ENCODE assay signal across 1 cellular context in the genomic region with DNA sequence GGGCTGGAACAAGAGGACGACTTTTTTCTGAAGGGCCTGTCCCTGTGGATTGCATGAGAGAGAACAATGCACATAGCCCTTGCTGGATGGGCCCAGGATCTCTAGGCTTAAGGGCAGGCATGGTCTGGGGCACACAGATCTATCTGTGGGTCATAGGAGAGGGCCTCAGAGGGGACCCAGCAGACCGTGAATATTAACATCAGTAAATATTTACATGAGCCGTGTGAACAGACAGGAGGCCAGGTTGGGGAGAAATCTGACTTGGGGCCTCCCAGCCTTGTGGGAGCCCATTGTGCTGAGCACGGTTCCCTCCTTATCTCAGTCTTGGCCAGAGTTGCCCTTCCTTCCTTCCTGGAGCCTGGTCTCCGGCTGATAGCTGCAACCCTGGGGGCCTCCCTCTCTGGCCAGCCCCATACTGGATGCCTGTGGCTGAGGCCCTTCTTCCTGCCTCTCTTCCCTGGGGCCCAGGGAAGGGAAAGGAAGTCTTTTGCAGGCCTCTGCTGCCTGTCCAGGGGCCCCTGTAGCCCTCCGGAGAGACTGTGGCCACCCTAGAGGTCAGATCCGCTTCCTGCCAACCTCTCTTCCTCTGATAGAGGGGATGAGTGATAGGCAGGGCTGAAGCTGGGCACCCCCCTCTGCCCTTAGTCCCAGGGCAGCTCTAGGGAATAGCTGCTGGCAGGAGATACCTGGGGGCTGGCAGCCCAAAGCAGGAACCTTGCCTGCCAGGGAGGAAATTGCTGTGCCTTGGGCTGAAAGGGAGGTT.
TF ChIP-seq lines count a peak whose summit lies in the region.

No MANE protein-coding gene starts in this region.

TF ChIP-seq in K562, 482 proteins besides CTCF, POLR2A, EP300 and RAD21 (continued from another document and continues in another):
- TF ChIP-seq, protein P1, sequence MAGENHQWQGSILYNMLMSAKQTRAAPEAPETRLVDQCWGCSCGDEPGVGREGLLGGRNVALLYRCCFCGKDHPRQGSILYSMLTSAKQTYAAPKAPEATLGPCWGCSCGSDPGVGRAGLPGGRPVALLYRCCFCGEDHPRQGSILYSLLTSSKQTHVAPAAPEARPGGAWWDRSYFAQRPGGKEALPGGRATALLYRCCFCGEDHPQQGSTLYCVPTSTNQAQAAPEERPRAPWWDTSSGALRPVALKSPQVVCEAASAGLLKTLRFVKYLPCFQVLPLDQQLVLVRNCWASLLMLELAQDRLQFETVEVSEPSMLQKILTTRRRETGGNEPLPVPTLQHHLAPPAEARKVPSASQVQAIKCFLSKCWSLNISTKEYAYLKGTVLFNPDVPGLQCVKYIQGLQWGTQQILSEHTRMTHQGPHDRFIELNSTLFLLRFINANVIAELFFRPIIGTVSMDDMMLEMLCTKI (IDR thresholded peaks at IDR 0.05; ENCODE audit: partially characterized antibody), result no peak
- TF ChIP-seq NR3C1 (CRISPR knock-in tag; IDR thresholded peaks at IDR 0.05) (no peak), RBM39 (optimal IDR thresholded peaks at IDR 0.05; ENCODE audit: low read depth, low read length) (no peak), RBM17 (IDR thresholded peaks at IDR 0.05; ENCODE audit: borderline replicate concordance, low read depth, low read length) (no peak), ZBTB17 (CRISPR knock-in tag; IDR thresholded peaks at IDR 0.05) (peak; percentile 15; the same call in 1 of the 2 replicates), BRD4 (IDR thresholded peaks at IDR 0.05) (no peak), XRCC5 (IDR thresholded peaks at IDR 0.05; ENCODE audit: low read depth, low read length) (no peak), RBM14 (IDR thresholded peaks at IDR 0.05; ENCODE audit: borderline replicate concordance, insufficient read depth, low read depth, low read length) (no peak), ZNF134 (CRISPR knock-in tag; conservative IDR thresholded peaks at IDR 0.05) (no peak), ARHGAP35 (IDR thresholded peaks at IDR 0.05; ENCODE audit: partially characterized antibody) (no peak), SREBF2 (CRISPR knock-in tag; IDR thresholded peaks at IDR 0.05) (no peak), NFRKB (IDR thresholded peaks at IDR 0.05; ENCODE audit: low read depth) (0 out of 2 replicates have a peak, but pooled peaks have one; percentile 56), PHF8 (IDR thresholded peaks at IDR 0.05; ENCODE audit: borderline replicate concordance, low read length) (peak; percentile 51; the same call in 1 of the 2 replicates), ZC3H4 (CRISPR knock-in tag; IDR thresholded peaks at IDR 0.05; ENCODE audit: borderline replicate concordance) (no peak), RBM34 (IDR thresholded peaks at IDR 0.05; ENCODE audit: borderline replicate concordance, insufficient read depth, low read length) (no peak), PHB (CRISPR knock-in tag; IDR thresholded peaks at IDR 0.05) (no peak), ZNF282 (CRISPR knock-in tag; IDR thresholded peaks at IDR 0.05) (no peak), SMARCE1 (IDR thresholded peaks at IDR 0.05) (no peak; the same call in 1 of the 2 replicates), L3MBTL2 (IDR thresholded peaks at IDR 0.05) (peak; percentile 28; the same call in 1 of the 2 replicates), KLF1 (tag; IDR thresholded peaks at IDR 0.05) (no peak), SMAD3 (CRISPR knock-in tag; conservative IDR thresholded peaks at IDR 0.05) (no peak), SOX6 (IDR thresholded peaks at IDR 0.05) (peak; percentile 93)
- TF ChIP-seq, protein P2, sequence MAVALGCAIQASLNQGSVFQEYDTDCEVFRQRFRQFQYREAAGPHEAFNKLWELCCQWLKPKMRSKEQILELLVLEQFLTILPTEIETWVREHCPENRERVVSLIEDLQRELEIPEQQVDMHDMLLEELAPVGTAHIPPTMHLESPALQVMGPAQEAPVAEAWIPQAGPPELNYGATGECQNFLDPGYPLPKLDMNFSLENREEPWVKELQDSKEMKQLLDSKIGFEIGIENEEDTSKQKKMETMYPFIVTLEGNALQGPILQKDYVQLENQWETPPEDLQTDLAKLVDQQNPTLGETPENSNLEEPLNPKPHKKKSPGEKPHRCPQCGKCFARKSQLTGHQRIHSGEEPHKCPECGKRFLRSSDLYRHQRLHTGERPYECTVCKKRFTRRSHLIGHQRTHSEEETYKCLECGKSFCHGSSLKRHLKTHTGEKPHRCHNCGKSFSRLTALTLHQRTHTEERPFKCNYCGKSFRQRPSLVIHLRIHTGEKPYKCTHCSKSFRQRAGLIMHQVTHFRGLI (CRISPR knock-in tag; IDR thresholded peaks at IDR 0.05), result no peak
- TF ChIP-seq, protein P3, sequence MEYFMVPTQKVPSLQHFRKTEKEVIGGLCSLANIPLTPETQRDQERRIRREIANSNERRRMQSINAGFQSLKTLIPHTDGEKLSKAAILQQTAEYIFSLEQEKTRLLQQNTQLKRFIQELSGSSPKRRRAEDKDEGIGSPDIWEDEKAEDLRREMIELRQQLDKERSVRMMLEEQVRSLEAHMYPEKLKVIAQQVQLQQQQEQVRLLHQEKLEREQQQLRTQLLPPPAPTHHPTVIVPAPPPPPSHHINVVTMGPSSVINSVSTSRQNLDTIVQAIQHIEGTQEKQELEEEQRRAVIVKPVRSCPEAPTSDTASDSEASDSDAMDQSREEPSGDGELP (CRISPR knock-in tag; IDR thresholded peaks at IDR 0.05; ENCODE audit: borderline replicate concordance), result peak; percentile 60; the same call in 1 of the 2 replicates
- TF ChIP-seq, protein P4, sequence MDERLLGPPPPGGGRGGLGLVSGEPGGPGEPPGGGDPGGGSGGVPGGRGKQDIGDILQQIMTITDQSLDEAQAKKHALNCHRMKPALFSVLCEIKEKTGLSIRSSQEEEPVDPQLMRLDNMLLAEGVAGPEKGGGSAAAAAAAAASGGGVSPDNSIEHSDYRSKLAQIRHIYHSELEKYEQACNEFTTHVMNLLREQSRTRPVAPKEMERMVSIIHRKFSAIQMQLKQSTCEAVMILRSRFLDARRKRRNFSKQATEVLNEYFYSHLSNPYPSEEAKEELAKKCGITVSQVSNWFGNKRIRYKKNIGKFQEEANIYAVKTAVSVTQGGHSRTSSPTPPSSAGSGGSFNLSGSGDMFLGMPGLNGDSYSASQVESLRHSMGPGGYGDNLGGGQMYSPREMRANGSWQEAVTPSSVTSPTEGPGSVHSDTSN (CRISPR knock-in tag; IDR thresholded peaks at IDR 0.05; ENCODE audit: low read depth), result no peak
- TF ChIP-seq, protein P4 (tag; conservative IDR thresholded peaks at IDR 0.05; ENCODE audit: low read depth), result no peak
- TF ChIP-seq, protein P5, sequence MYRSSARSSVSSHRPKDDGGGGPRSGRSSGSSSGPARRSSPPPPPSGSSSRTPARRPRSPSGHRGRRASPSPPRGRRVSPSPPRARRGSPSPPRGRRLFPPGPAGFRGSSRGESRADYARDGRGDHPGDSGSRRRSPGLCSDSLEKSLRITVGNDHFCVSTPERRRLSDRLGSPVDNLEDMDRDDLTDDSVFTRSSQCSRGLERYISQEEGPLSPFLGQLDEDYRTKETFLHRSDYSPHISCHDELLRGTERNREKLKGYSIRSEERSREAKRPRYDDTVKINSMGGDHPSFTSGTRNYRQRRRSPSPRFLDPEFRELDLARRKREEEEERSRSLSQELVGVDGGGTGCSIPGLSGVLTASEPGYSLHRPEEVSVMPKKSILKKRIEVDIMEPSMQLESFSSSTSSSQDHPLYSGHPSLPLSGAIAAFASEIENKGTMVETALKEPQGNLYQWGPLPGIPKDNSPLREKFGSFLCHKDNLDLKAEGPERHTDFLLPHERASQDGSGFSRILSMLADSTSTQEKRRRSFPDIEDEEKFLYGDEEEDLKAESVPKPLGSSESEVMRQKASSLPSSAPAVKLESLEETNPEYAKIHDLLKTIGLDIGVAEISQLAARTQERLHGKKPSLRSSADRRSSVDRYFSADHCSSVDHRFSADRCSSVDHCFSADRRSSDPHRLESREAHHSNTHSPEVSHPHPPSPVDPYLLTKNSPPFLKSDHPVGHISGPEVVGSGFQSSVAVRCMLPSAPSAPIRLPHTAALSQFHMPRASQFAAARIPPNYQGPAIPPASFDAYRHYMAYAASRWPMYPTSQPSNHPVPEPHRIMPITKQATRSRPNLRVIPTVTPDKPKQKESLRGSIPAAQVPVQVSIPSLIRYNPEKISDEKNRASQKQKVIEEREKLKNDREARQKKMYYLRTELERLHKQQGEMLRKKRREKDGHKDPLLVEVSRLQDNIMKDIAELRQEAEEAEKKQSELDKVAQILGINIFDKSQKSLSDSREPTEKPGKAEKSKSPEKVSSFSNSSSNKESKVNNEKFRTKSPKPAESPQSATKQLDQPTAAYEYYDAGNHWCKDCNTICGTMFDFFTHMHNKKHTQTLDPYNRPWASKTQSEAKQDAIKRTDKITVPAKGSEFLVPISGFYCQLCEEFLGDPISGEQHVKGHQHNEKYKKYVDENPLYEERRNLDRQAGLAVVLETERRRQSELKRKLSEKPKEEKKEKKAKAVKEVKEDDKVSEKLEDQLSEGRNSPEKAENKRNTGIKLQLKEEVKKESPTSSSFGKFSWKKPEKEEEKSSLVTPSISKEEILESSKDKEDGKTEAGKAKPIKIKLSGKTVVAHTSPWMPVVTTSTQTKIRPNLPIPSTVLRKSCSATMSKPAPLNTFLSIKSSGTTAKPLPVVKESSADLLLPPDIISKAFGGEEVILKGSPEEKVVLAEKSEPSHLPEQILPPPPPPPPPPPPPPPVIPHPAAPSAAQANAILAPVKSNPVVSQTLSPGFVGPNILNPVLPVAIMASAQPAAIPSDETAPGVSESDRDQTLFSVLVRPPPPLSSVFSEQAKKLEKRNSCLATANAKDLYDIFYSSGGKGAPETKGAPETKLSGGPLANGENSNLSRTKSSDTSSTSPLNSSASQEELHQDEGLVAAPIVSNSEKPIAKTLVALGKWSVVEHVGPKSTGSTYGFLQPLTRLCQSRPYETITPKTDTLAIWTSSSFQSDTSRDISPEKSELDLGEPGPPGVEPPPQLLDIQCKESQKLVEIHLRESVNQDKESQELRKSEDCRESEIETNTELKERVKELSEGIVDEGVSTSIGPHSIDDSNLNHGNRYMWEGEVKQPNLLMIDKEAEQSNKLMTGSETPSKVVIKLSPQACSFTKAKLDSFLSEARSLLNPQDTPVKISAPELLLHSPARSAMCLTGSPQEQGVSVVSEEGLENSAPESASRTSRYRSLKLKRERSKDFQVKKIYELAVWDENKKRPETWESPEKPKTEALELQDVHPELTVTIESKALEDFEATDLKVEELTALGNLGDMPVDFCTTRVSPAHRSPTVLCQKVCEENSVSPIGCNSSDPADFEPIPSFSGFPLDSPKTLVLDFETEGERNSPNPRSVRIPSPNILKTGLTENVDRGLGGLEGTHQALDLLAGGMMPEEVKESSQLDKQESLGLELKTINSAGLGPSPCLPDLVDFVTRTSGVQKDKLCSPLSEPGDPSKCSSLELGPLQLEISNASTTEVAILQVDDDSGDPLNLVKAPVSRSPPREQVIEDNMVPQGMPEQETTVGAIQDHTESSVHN (IDR thresholded peaks at IDR 0.05; ENCODE audit: borderline replicate concordance in 1 of 2, low read depth in 1 of 2), result no peak
- TF ChIP-seq, protein P6, sequence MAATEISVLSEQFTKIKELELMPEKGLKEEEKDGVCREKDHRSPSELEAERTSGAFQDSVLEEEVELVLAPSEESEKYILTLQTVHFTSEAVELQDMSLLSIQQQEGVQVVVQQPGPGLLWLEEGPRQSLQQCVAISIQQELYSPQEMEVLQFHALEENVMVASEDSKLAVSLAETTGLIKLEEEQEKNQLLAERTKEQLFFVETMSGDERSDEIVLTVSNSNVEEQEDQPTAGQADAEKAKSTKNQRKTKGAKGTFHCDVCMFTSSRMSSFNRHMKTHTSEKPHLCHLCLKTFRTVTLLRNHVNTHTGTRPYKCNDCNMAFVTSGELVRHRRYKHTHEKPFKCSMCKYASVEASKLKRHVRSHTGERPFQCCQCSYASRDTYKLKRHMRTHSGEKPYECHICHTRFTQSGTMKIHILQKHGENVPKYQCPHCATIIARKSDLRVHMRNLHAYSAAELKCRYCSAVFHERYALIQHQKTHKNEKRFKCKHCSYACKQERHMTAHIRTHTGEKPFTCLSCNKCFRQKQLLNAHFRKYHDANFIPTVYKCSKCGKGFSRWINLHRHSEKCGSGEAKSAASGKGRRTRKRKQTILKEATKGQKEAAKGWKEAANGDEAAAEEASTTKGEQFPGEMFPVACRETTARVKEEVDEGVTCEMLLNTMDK (IDR thresholded peaks at IDR 0.05; ENCODE audit: borderline replicate concordance, insufficient read depth, low read depth, low read length, poor library complexity, severe bottlenecking), result no peak
- TF ChIP-seq, protein P7, sequence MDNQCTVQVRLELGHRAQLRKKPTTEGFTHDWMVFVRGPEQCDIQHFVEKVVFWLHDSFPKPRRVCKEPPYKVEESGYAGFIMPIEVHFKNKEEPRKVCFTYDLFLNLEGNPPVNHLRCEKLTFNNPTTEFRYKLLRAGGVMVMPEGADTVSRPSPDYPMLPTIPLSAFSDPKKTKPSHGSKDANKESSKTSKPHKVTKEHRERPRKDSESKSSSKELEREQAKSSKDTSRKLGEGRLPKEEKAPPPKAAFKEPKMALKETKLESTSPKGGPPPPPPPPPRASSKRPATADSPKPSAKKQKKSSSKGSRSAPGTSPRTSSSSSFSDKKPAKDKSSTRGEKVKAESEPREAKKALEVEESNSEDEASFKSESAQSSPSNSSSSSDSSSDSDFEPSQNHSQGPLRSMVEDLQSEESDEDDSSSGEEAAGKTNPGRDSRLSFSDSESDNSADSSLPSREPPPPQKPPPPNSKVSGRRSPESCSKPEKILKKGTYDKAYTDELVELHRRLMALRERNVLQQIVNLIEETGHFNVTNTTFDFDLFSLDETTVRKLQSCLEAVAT (IDR thresholded peaks at IDR 0.05), result no peak
- TF ChIP-seq, protein P8, sequence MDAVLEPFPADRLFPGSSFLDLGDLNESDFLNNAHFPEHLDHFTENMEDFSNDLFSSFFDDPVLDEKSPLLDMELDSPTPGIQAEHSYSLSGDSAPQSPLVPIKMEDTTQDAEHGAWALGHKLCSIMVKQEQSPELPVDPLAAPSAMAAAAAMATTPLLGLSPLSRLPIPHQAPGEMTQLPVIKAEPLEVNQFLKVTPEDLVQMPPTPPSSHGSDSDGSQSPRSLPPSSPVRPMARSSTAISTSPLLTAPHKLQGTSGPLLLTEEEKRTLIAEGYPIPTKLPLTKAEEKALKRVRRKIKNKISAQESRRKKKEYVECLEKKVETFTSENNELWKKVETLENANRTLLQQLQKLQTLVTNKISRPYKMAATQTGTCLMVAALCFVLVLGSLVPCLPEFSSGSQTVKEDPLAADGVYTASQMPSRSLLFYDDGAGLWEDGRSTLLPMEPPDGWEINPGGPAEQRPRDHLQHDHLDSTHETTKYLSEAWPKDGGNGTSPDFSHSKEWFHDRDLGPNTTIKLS (IDR thresholded peaks at IDR 0.05; ENCODE audit: borderline replicate concordance, low read depth), result no peak
- TF ChIP-seq, protein P9, sequence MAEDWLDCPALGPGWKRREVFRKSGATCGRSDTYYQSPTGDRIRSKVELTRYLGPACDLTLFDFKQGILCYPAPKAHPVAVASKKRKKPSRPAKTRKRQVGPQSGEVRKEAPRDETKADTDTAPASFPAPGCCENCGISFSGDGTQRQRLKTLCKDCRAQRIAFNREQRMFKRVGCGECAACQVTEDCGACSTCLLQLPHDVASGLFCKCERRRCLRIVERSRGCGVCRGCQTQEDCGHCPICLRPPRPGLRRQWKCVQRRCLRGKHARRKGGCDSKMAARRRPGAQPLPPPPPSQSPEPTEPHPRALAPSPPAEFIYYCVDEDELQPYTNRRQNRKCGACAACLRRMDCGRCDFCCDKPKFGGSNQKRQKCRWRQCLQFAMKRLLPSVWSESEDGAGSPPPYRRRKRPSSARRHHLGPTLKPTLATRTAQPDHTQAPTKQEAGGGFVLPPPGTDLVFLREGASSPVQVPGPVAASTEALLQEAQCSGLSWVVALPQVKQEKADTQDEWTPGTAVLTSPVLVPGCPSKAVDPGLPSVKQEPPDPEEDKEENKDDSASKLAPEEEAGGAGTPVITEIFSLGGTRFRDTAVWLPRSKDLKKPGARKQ (CRISPR knock-in tag; IDR thresholded peaks at IDR 0.05), result no peak
